In genomic region chr9:100472725-100473261, GRCh38 we compare ENCODE assay signal across 8 cellular contexts. TPM values are rescaled to one million over a fixed set of nuclear protein-coding genes. Genes with fewer than 3 reads are reported as not detected.
A peak's percentile ranks its signal among the peaks of the same experiment; 100 is the strongest.
DNase-seq lines count a peak whose midpoint lies in the region; ATAC-seq and TF ChIP-seq lines count a peak whose summit lies in the region.

A gene with protein sequence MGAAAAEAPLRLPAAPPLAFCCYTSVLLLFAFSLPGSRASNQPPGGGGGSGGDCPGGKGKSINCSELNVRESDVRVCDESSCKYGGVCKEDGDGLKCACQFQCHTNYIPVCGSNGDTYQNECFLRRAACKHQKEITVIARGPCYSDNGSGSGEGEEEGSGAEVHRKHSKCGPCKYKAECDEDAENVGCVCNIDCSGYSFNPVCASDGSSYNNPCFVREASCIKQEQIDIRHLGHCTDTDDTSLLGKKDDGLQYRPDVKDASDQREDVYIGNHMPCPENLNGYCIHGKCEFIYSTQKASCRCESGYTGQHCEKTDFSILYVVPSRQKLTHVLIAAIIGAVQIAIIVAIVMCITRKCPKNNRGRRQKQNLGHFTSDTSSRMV (plus strand): TSS chr9:100473149. CDS start chr9:100473545, 396 bp downstream.

- intact Hi-C loops in left ventricle myocardium inferior (cut with micrococcal nuclease) = no loop called here

- peak; percentile 46 for ATAC-seq in HG03159 (IDR thresholded peaks at IDR 0.05; ENCODE audit: unreplicated experiment)
- peak; percentile 65 for ATAC-seq in activated naive CD8-positive, alpha-beta T cell treated with anti-CD3 and anti-CD28 coated beads, Interleukin-2, amount 10 ng/mL, durations not matched to agents 7 days and 5 days (ENCODE audit: low read depth)
- no peak for ATAC-seq in HG03378 (IDR thresholded peaks at IDR 0.05; ENCODE audit: unreplicated experiment)

- peak within 1 kb of the TSS; percentile 75 for H3K4me3 ChIP-seq in left ventricle myocardium inferior

- no peaks in the 10 kb centered on the region for H3K36me3 Mint-ChIP-seq in activated naive CD8-positive, alpha-beta T cell treated with anti-CD3 and anti-CD28 coated beads, Interleukin-2, amount 10 ng/mL, durations not matched to agents 7 days and 5 days

- peak; percentile 44 for TF ChIP-seq CTCF in left ventricle myocardium inferior (IDR thresholded peaks at IDR 0.05; ENCODE audit: borderline replicate concordance)

- peak within 1 kb of the TSS; percentile 66 for H3K4me3 Mint-ChIP-seq in activated naive CD8-positive, alpha-beta T cell treated with anti-CD3 and anti-CD28 coated beads, Interleukin-2, amount 10 ng/mL, durations not matched to agents 7 days and 5 days

- no peak within 1 kb of the TSS for H3K27ac ChIP-seq in left ventricle myocardium inferior (replicated peaks)

- H3K27me3 ChIP-seq in left ventricle myocardium inferior (ENCODE audit: low read depth) = peaks cover 11% of the 10 kb centered on the region

- H3K9me3 Mint-ChIP-seq in activated naive CD8-positive, alpha-beta T cell treated with anti-CD3 and anti-CD28 coated beads, Interleukin-2, amount 10 ng/mL, durations not matched to agents 7 days and 5 days = no peaks in the 10 kb centered on the region

- DNase-seq in NCI-H524 (lab: John Stamatoyannopoulos, UW) (peak; percentile 40 to 77), NCI-H524 treated with DMSO at 0.1 percent for 48 hours (lab: John Stamatoyannopoulos, UW) (no peak), RPMI7951 (ENCODE audit: low read depth) (peak; percentile 34), left ventricle myocardium inferior (peak; percentile 23), putamen (ENCODE audit: low spot score) (peak; percentile 84)
- DNase-seq in activated naive CD8-positive, alpha-beta T cell treated with anti-CD3 and anti-CD28 coated beads, Interleukin-2, amount 10 ng/mL, durations not matched to agents 7 days and 5 days = peak; percentile 54

- no peaks in the 10 kb centered on the region for H3K9me3 ChIP-seq in left ventricle myocardium inferior (replicated peaks)

- H3K4me1 Mint-ChIP-seq in activated naive CD8-positive, alpha-beta T cell treated with anti-CD3 and anti-CD28 coated beads, Interleukin-2, amount 10 ng/mL, durations not matched to agents 7 days and 5 days = peaks cover 3% of the 10 kb centered on the region

- peaks cover 43% of the 10 kb centered on the region for H3K27me3 Mint-ChIP-seq in activated naive CD8-positive, alpha-beta T cell treated with anti-CD3 and anti-CD28 coated beads, Interleukin-2, amount 10 ng/mL, durations not matched to agents 7 days and 5 days

- POLR2A ChIA-PET in activated naive CD8-positive, alpha-beta T cell treated with anti-CD3 and anti-CD28 coated beads, Interleukin-2, amount 10 ng/mL, durations not matched to agents 7 days and 5 days (lab: Charles Lee) = no interaction called here

- H3K27ac Mint-ChIP-seq in activated naive CD8-positive, alpha-beta T cell treated with anti-CD3 and anti-CD28 coated beads, Interleukin-2, amount 10 ng/mL, durations not matched to agents 7 days and 5 days = no peak within 1 kb of the TSS

- peaks cover 15% of the 10 kb centered on the region for H3K4me1 ChIP-seq in left ventricle myocardium inferior

- no peaks in the 10 kb centered on the region for H3K36me3 ChIP-seq in left ventricle myocardium inferior

RNA-seq across cellular contexts. Expression of the gene that starts here (rescaled TPM):
- total RNA-seq in RPMI7951 (2014; rRNA removed; shearing (Covaris generic)) = 0.48 and 2.1 TPM in 2 replicates
- total RNA-seq in activated naive CD8-positive, alpha-beta T cell treated with anti-CD3 and anti-CD28 coated beads, Interleukin-2, amount 10 ng/mL, durations not matched to agents 7 days and 5 days = under 1 TPM in 1 of 2 experiments, not detected in 1; 0.20 TPM
- not detected for total RNA-seq in left ventricle myocardium inferior

Comparison
In these comparisons a context has a peak if more than half of its experiments do, and no peak if none do; other contexts are left out.
1. Peak in DNase-seq and ATAC-seq in activated naive CD8-positive, alpha-beta T cell treated with anti-CD3 and anti-CD28 coated beads, Interleukin-2, amount 10 ng/mL, durations not matched to agents 7 days and 5 days; RNA of the gene not detected or under 1 TPM.
2. Peak in DNase-seq and H3K4me3 ChIP-seq in left ventricle myocardium inferior; RNA of the gene not detected or under 1 TPM.